In the genomic region with DNA sequence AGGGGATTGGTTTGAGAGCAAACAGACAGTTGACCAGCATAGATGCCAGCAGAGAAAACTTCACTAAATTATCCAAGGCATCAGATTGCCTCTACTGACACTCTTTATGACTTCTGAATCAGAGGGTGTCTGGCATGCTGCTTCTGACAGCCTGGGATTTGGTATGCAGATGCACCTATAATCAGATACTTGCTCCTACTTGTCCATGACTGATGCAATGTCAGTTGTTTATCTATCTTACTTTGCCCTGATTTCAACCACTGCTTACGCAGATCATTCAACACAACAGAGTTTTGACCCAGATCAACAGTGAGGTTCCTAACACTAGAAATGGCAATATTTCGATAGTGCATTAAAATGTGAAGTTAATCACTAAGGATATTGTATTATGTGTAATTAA, we compare ENCODE assay signal across 19 cellular contexts.
"Had no signal": no experiment of that assay in that cellular context is flagged by ENCODE, and none has a peak within 500 bp of the region (broad histone marks: within the 10 kb centered on the region; RNA-seq: fewer than 3 reads in every experiment).

No MANE protein-coding gene starts in this region.

- ATAC-seq: activated T-cell treated with anti-CD3 and anti-CD28 coated beads, Interleukin-2, amount 50 U/mL, for 4 hours; naive thymus-derived CD8-positive, alpha-beta T cell had no signal

- H3K27me3 ChIP-seq: tibial artery had no signal

- H3K9me3 ChIP-seq: tibial artery had no signal

- H3K4me3 ChIP-seq: coronary artery, lung, tibial artery had no signal

- DNase-seq: activated B cell treated with CpG ODN at 0.5 μM for 24 hours; activated CD4-positive, alpha-beta T cell treated with anti-CD3 and anti-CD28 coated beads for 4 hours; activated CD4-positive, alpha-beta T cell treated with anti-CD3 and anti-CD28 coated beads, Interleukin-2, amount 50 U/mL, for 48 hours; activated CD8-positive, alpha-beta memory T cell treated with anti-CD3 and anti-CD28 coated beads, Interleukin-2, amount 50 U/mL, for 48 hours; activated naive CD4-positive, alpha-beta T cell treated with Interleukin-2 at 50 U/mL for 16 hours; activated naive CD8-positive, alpha-beta T cell treated with anti-CD3 and anti-CD28 coated beads for 36 hours; activated T-cell treated with anti-CD3 and anti-CD28 coated beads, Interleukin-2, amount 50 U/mL, for 4 hours; cerebellar nuclear complex; kidney; naive thymus-derived CD8-positive, alpha-beta T cell; retina; stimulated activated CD4-positive, alpha-beta T cell treated with anti-CD3 and anti-CD28 coated beads, Interleukin-12 subunit alpha, Interleukin-12 subunit beta, amount 100 ng/mL, for 4 hours; stimulated activated CD4-positive, alpha-beta T cell treated with anti-CD3 and anti-CD28 coated beads, Interleukin-4, amount 100 ng/mL, for 4 hours; substantia nigra; T1000; tibial artery had no signal

- H3K27ac ChIP-seq: coronary artery, tibial artery had no signal

- H3K4me1 ChIP-seq: tibial artery had no signal

- FAIRE-seq: astrocyte, kidney had no signal
